ENCODE assay signal across 8 cellular contexts in the genomic region with DNA sequence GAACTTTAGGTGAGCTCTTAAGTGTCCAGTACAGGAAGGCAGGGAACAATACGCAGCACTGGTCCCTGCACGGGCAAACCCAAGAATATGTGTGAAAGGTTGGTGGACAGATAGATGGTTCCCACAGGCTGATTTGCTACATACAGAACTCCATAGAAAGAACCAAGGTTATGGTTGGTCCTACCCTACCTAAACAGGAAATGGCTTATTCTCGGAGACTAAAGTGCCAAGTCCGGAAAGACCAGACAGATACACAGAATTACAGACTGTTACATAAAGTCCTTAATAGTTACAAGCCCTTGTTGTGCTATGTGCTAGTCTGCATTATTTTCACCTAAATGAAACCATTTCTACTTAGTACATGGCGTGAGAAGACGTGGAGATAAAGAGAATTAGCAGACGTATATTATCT. TPM values are rescaled to one million over a fixed set of nuclear protein-coding genes. Genes with fewer than 3 reads are reported as not detected.
DNase-seq lines count a peak whose midpoint lies in the region; TF ChIP-seq lines count a peak whose summit lies in the region.

No MANE protein-coding gene starts in this region.

- peaks cover 13% of the 10 kb centered on the region for H3K79me1 ChIP-seq in trophoblast cell (ENCODE audit: low read length)

- WGBS in trophoblast cell (ENCODE audit: extremely low coverage, insufficient coverage, insufficient read length) = no CpG with 5 or more reads among the region's 7 CpGs

- H4K12ac ChIP-seq in trophoblast cell (ENCODE audit: low read depth, low read length) = no peak overlapping the region

- no peak overlapping the region for H2BK5ac ChIP-seq in trophoblast cell (ENCODE audit: low read depth, low read length, poor library complexity)

- H3K9me3 ChIP-seq in trophoblast cell (ENCODE audit: insufficient read depth, low read depth, low read length) = no peaks in the 10 kb centered on the region

- peaks cover 0 to 2% of the 10 kb centered on the region in 2 experiments for H3K4me1 ChIP-seq in trophoblast cell (ENCODE audit: control insufficient read depth in 1 of 2, insufficient read depth in 2 of 2, low read length in 2 of 2)

- no peak overlapping the region for H3K14ac ChIP-seq in trophoblast cell (ENCODE audit: low read length)

- peaks cover 11% of the 10 kb centered on the region for H3K79me2 ChIP-seq in trophoblast cell (ENCODE audit: control insufficient read depth, insufficient read depth, low read length, poor library complexity)

- H3K4me3 ChIP-seq in fibroblast of the aortic adventitia (ENCODE audit: low read depth, low read length) (peak overlapping the region; percentile 86), trophoblast cell (ENCODE audit: low read depth, low read length) (no peak overlapping the region)

- H3K27me3 ChIP-seq in trophoblast cell (ENCODE audit: insufficient read depth, low read length) = no peaks in the 10 kb centered on the region

- H2AFZ ChIP-seq in trophoblast cell (ENCODE audit: insufficient read depth, low read length, poor library complexity) = no peak overlapping the region

- no peak overlapping the region for H4K8ac ChIP-seq in trophoblast cell (ENCODE audit: low read depth, low read length)

- TF ChIP-seq CTCF in VCaP (conservative IDR thresholded peaks at IDR 0.05) = no peak
- TF ChIP-seq CTCF in fibroblast of the aortic adventitia (IDR thresholded peaks at IDR 0.05; ENCODE audit: insufficient read depth, low read length) = no peak

- peak overlapping the region; percentile 89 for H3K27ac ChIP-seq in VCaP
- peak overlapping the region; percentile 97 for H3K27ac ChIP-seq in trophoblast cell (ENCODE audit: low read depth, low read length)

- H3K18ac ChIP-seq in trophoblast cell (ENCODE audit: low read length) = no peak overlapping the region

- H3K9ac ChIP-seq in trophoblast cell (ENCODE audit: low read length) = no peak overlapping the region

- no peaks in the 10 kb centered on the region for H3K36me3 ChIP-seq in trophoblast cell (ENCODE audit: control insufficient read depth in 1 of 2, insufficient read depth in 2 of 2, low read length in 2 of 2)

- peak overlapping the region; percentile 49 for H3K4ac ChIP-seq in trophoblast cell (ENCODE audit: low read depth, low read length)

- peak; percentile 35 for DNase-seq in DMS114 treated with DMSO at 0.1 percent for 48 hours (lab: John Stamatoyannopoulos, UW; ENCODE audit: unreplicated experiment)
- peak; percentile 45 for DNase-seq in HT1080 (ENCODE audit: low read depth)
- DNase-seq in fibroblast of the aortic adventitia (ENCODE audit: low read depth) = peak; percentile 42
- peak; percentile 13 to 47 for DNase-seq in trophoblast cell
- DNase-seq in NCI-H226 = no peak
- DNase-seq in NCI-H774 (lab: John Stamatoyannopoulos, UW) = no peak
- DNase-seq in GM19238 (ENCODE audit: insufficient read length, low spot score) = no peak

- no peak overlapping the region for H2AK5ac ChIP-seq in trophoblast cell (ENCODE audit: low read length)

- no peak overlapping the region for H2BK12ac ChIP-seq in trophoblast cell (ENCODE audit: low read length)

- H4K91ac ChIP-seq in trophoblast cell (ENCODE audit: low read depth, low read length) = no peak overlapping the region

- H3K4me2 ChIP-seq in trophoblast cell (ENCODE audit: low read length) = peak overlapping the region; percentile 68

- no peak overlapping the region for H2BK120ac ChIP-seq in trophoblast cell (ENCODE audit: insufficient read depth, low read length, poor library complexity)

- H3K23ac ChIP-seq in trophoblast cell (ENCODE audit: low read length) = no peak overlapping the region

RNA-seq across cellular contexts. Expression of a gene that starts 1.2 kb away (rescaled TPM):
- 15.9 and 18.5 TPM in 2 replicates for total RNA-seq in HT1080 (2014; rRNA removed; shearing (Covaris generic))
- 11.7 and 12.9 TPM in 2 replicates for polyA plus RNA-seq in HT1080 (2015; cell fraction: cytosol; rRNA removed)
- 58.9 and 62.0 TPM in 2 replicates for polyA plus RNA-seq in HT1080 (2015; cell fraction: nucleus; rRNA removed)
- 36.2 and 58.5 TPM in 2 replicates for total RNA-seq in fibroblast of the aortic adventitia (ENCODE audit: low replicate concordance)
- 27.7 TPM in 2 replicates for polyA plus RNA-seq in trophoblast cell (2013)

Comparison
In these comparisons a context has a peak if more than half of its experiments do, and no peak if none do; other contexts are left out.
1. DNase-seq: peak in DMS114 treated with DMSO at 0.1 percent for 48 hours (single experiment), HT1080 (single experiment), fibroblast of the aortic adventitia (single experiment) and trophoblast cell (2 of 2); none in NCI-H226 (single experiment), NCI-H774 (single experiment) and GM19238 (single experiment).